In the genomic region with DNA sequence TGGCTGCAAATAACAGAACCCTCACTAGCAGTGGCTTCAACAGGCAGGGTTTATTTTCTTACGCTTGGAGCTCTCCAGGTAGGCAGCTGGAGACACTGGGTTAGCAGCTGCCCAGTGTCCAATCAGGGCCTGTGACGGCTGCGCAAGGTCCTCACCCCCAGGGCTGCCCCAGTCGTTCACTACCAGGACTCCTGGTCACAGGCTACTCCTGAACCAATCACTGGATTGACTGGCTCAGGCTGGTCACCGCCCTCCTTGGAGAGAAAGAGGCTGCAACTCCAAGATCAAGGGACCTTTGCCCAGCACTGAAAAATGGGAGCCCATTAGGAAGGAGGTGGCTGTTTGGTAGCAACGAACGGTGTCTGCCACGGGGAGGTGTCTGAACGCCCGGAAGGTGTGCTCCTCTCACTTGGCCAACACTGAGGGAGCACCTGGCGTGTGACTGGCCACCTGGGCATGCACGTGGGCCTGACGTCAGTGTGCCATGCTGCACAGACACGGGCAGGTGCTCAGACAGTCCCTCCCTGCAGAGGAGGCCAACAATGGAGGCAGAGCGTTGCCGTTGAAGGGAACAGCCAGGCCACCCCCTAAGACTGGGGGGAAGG, we compare ENCODE assay signal across 1 cellular context.
TF ChIP-seq lines count a peak whose summit lies in the region.

No MANE protein-coding gene starts in this region.

TF ChIP-seq in HepG2, 621 proteins besides CTCF, POLR2A, EP300 and RAD21 (continued from another document and continues in another):
- TF ChIP-seq, protein P1, sequence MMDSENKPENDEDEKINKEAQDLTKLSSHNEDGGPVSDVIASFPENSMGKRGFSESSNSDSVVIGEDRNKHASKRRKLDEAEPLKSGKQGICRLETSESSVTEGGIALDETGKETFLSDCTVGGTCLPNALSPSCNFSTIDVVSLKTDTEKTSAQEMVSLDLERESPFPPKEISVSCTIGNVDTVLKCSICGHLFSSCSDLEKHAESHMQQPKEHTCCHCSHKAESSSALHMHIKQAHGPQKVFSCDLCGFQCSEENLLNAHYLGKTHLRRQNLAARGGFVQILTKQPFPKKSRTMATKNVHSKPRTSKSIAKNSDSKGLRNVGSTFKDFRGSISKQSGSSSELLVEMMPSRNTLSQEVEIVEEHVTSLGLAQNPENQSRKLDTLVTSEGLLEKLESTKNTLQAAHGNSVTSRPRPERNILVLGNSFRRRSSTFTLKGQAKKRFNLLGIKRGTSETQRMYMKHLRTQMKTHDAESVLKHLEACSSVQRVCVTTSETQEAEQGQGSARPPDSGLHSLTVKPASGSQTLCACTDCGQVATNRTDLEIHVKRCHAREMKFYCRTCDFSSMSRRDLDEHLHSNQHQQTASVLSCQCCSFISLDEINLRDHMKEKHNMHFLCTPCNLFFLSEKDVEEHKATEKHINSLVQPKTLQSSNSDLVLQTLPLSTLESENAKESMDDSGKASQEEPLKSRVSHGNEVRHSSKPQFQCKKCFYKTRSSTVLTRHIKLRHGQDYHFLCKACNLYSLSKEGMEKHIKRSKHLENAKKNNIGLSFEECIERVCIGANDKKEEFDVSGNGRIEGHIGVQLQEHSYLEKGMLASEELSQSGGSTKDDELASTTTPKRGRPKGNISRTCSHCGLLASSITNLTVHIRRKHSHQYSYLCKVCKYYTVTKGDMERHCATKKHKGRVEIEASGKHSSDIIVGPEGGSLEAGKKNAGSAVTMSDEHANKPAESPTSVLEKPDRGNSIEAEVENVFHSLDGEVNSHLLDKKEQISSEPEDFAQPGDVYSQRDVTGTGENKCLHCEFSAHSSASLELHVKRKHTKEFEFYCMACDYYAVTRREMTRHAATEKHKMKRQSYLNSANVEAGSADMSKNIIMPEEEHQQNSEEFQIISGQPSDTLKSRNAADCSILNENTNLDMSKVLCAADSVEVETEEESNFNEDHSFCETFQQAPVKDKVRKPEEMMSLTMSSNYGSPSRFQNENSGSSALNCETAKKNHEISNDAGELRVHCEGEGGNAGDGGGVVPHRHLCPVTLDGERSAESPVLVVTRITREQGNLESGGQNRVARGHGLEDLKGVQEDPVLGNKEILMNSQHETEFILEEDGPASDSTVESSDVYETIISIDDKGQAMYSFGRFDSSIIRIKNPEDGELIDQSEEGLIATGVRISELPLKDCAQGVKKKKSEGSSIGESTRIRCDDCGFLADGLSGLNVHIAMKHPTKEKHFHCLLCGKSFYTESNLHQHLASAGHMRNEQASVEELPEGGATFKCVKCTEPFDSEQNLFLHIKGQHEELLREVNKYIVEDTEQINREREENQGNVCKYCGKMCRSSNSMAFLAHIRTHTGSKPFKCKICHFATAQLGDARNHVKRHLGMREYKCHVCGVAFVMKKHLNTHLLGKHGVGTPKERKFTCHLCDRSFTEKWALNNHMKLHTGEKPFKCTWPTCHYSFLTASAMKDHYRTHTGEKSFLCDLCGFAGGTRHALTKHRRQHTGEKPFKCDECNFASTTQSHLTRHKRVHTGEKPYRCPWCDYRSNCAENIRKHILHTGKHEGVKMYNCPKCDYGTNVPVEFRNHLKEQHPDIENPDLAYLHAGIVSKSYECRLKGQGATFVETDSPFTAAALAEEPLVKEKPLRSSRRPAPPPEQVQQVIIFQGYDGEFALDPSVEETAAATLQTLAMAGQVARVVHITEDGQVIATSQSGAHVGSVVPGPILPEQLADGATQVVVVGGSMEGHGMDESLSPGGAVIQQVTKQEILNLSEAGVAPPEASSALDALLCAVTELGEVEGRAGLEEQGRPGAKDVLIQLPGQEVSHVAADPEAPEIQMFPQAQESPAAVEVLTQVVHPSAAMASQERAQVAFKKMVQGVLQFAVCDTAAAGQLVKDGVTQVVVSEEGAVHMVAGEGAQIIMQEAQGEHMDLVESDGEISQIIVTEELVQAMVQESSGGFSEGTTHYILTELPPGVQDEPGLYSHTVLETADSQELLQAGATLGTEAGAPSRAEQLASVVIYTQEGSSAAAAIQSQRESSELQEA (CRISPR knock-in tag; IDR thresholded peaks at IDR 0.05; ENCODE audit: not compliant biosample characterization): no peak
- TF ChIP-seq ZNF781 (CRISPR knock-in tag; IDR thresholded peaks at IDR 0.05; ENCODE audit: borderline replicate concordance, not compliant biosample characterization) (no peak), ZNF792 (CRISPR knock-in tag; IDR thresholded peaks at IDR 0.05) (peak; percentile 34; the same call in 1 of the 2 replicates), ZZZ3 (CRISPR knock-in tag; IDR thresholded peaks at IDR 0.05; ENCODE audit: borderline replicate concordance) (no peak), IRX3 (CRISPR knock-in tag; IDR thresholded peaks at IDR 0.05; ENCODE audit: borderline replicate concordance, low read depth) (no peak), YEATS2 (CRISPR knock-in tag; IDR thresholded peaks at IDR 0.05; ENCODE audit: borderline replicate concordance) (no peak), ZNF670 (CRISPR knock-in tag; IDR thresholded peaks at IDR 0.05; ENCODE audit: borderline replicate concordance) (no peak), ZNF326 (CRISPR knock-in tag; IDR thresholded peaks at IDR 0.05; ENCODE audit: borderline replicate concordance) (no peak), EHMT2 (IDR thresholded peaks at IDR 0.05; ENCODE audit: borderline replicate concordance, low read depth, low read length) (no peak), POLR2AphosphoS5 (IDR thresholded peaks at IDR 0.05; ENCODE audit: low read depth, low read length) (peak; percentile 35; the same call in 1 of the 2 replicates), ZNF562 (CRISPR knock-in tag; IDR thresholded peaks at IDR 0.05; ENCODE audit: borderline replicate concordance) (no peak), DNMT1 (CRISPR knock-in tag; IDR thresholded peaks at IDR 0.05) (no peak), ZNF205 (CRISPR knock-in tag; IDR thresholded peaks at IDR 0.05) (0 out of 2 replicates have a peak, but pooled peaks have one; percentile 7), ETV5 (CRISPR knock-in tag; IDR thresholded peaks at IDR 0.05; ENCODE audit: borderline replicate concordance) (0 out of 2 replicates have a peak, but pooled peaks have one; percentile 26), MBNL3 (CRISPR knock-in tag; conservative IDR thresholded peaks at IDR 0.05) (no peak), RARG (CRISPR knock-in tag; IDR thresholded peaks at IDR 0.05; ENCODE audit: low read depth) (no peak), FOXO1 (CRISPR knock-in tag; IDR thresholded peaks at IDR 0.05) (0 out of 2 replicates have a peak, but pooled peaks have one; percentile 25), SP2 (CRISPR knock-in tag; IDR thresholded peaks at IDR 0.05) (peak; percentile 42; the same call in 1 of the 2 replicates), U2AF1 (optimal IDR thresholded peaks at IDR 0.05; ENCODE audit: low read depth, low read length) (no peak), HNRNPUL1 (IDR thresholded peaks at IDR 0.05; ENCODE audit: low read depth, low read length) (no peak), ZNF788 (CRISPR knock-in tag; IDR thresholded peaks at IDR 0.05; ENCODE audit: borderline replicate concordance) (peak; percentile 51; the same call in 1 of the 2 replicates), ZNF460 (CRISPR knock-in tag; IDR thresholded peaks at IDR 0.05; ENCODE audit: borderline replicate concordance) (no peak), FOXA1 (IDR thresholded peaks at IDR 0.05) (no peak), FOXA1 (CRISPR knock-in tag; IDR thresholded peaks at IDR 0.05) (0 out of 2 replicates have a peak, but pooled peaks have one; percentile 25), ZNF251 (CRISPR knock-in tag; IDR thresholded peaks at IDR 0.05) (no peak), ZNF10 (CRISPR knock-in tag; IDR thresholded peaks at IDR 0.05; ENCODE audit: borderline replicate concordance, low read depth) (no peak), JUND (CRISPR knock-in tag; IDR thresholded peaks at IDR 0.05) (no peak), GPN1 (CRISPR knock-in tag; IDR thresholded peaks at IDR 0.05; ENCODE audit: borderline replicate concordance) (no peak), ZNF839 (CRISPR knock-in tag; IDR thresholded peaks at IDR 0.05; ENCODE audit: borderline replicate concordance) (no peak), PHF8 (CRISPR knock-in tag; IDR thresholded peaks at IDR 0.05) (no peak), ZNF3 (CRISPR knock-in tag; IDR thresholded peaks at IDR 0.05) (no peak), ZSCAN12 (CRISPR knock-in tag; IDR thresholded peaks at IDR 0.05) (no peak), ZNF24 (IDR thresholded peaks at IDR 0.05) (no peak), FOXC1 (CRISPR knock-in tag; IDR thresholded peaks at IDR 0.05; ENCODE audit: borderline replicate concordance) (no peak), ARNTL (CRISPR knock-in tag; IDR thresholded peaks at IDR 0.05) (no peak), ELF4 (CRISPR knock-in tag; IDR thresholded peaks at IDR 0.05; ENCODE audit: borderline replicate concordance) (no peak)
- TF ChIP-seq, protein P2, sequence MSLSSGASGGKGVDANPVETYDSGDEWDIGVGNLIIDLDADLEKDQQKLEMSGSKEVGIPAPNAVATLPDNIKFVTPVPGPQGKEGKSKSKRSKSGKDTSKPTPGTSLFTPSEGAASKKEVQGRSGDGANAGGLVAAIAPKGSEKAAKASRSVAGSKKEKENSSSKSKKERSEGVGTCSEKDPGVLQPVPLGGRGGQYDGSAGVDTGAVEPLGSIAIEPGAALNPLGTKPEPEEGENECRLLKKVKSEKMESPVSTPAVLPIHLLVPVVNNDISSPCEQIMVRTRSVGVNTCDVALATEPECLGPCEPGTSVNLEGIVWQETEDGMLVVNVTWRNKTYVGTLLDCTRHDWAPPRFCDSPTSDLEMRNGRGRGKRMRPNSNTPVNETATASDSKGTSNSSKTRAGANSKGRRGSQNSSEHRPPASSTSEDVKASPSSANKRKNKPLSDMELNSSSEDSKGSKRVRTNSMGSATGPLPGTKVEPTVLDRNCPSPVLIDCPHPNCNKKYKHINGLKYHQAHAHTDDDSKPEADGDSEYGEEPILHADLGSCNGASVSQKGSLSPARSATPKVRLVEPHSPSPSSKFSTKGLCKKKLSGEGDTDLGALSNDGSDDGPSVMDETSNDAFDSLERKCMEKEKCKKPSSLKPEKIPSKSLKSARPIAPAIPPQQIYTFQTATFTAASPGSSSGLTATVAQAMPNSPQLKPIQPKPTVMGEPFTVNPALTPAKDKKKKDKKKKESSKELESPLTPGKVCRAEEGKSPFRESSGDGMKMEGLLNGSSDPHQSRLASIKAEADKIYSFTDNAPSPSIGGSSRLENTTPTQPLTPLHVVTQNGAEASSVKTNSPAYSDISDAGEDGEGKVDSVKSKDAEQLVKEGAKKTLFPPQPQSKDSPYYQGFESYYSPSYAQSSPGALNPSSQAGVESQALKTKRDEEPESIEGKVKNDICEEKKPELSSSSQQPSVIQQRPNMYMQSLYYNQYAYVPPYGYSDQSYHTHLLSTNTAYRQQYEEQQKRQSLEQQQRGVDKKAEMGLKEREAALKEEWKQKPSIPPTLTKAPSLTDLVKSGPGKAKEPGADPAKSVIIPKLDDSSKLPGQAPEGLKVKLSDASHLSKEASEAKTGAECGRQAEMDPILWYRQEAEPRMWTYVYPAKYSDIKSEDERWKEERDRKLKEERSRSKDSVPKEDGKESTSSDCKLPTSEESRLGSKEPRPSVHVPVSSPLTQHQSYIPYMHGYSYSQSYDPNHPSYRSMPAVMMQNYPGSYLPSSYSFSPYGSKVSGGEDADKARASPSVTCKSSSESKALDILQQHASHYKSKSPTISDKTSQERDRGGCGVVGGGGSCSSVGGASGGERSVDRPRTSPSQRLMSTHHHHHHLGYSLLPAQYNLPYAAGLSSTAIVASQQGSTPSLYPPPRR (CRISPR knock-in tag; IDR thresholded peaks at IDR 0.05; ENCODE audit: borderline replicate concordance): no peak
- TF ChIP-seq, protein P3, sequence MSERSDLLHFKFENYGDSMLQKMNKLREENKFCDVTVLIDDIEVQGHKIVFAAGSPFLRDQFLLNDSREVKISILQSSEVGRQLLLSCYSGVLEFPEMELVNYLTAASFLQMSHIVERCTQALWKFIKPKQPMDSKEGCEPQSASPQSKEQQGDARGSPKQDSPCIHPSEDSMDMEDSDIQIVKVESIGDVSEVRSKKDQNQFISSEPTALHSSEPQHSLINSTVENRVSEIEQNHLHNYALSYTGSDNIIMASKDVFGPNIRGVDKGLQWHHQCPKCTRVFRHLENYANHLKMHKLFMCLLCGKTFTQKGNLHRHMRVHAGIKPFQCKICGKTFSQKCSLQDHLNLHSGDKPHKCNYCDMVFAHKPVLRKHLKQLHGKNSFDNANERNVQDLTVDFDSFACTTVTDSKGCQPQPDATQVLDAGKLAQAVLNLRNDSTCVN (CRISPR knock-in tag; IDR thresholded peaks at IDR 0.05; ENCODE audit: borderline replicate concordance): no peak
- TF ChIP-seq, protein P4, sequence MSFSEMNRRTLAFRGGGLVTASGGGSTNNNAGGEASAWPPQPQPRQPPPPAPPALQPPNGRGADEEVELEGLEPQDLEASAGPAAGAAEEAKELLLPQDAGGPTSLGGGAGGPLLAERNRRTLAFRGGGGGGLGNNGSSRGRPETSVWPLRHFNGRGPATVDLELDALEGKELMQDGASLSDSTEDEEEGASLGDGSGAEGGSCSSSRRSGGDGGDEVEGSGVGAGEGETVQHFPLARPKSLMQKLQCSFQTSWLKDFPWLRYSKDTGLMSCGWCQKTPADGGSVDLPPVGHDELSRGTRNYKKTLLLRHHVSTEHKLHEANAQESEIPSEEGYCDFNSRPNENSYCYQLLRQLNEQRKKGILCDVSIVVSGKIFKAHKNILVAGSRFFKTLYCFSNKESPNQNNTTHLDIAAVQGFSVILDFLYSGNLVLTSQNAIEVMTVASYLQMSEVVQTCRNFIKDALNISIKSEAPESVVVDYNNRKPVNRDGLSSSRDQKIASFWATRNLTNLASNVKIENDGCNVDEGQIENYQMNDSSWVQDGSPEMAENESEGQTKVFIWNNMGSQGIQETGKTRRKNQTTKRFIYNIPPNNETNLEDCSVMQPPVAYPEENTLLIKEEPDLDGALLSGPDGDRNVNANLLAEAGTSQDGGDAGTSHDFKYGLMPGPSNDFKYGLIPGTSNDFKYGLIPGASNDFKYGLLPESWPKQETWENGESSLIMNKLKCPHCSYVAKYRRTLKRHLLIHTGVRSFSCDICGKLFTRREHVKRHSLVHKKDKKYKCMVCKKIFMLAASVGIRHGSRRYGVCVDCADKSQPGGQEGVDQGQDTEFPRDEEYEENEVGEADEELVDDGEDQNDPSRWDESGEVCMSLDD (CRISPR knock-in tag; IDR thresholded peaks at IDR 0.05; ENCODE audit: borderline replicate concordance): no peak
- TF ChIP-seq, protein P5, sequence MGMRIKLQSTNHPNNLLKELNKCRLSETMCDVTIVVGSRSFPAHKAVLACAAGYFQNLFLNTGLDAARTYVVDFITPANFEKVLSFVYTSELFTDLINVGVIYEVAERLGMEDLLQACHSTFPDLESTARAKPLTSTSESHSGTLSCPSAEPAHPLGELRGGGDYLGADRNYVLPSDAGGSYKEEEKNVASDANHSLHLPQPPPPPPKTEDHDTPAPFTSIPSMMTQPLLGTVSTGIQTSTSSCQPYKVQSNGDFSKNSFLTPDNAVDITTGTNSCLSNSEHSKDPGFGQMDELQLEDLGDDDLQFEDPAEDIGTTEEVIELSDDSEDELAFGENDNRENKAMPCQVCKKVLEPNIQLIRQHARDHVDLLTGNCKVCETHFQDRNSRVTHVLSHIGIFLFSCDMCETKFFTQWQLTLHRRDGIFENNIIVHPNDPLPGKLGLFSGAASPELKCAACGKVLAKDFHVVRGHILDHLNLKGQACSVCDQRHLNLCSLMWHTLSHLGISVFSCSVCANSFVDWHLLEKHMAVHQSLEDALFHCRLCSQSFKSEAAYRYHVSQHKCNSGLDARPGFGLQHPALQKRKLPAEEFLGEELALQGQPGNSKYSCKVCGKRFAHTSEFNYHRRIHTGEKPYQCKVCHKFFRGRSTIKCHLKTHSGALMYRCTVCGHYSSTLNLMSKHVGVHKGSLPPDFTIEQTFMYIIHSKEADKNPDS (CRISPR knock-in tag; IDR thresholded peaks at IDR 0.05): 0 out of 2 replicates have a peak, but pooled peaks have one; percentile 61
- TF ChIP-seq, protein P6, sequence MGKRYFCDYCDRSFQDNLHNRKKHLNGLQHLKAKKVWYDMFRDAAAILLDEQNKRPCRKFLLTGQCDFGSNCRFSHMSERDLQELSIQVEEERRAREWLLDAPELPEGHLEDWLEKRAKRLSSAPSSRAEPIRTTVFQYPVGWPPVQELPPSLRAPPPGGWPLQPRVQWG (CRISPR knock-in tag; IDR thresholded peaks at IDR 0.05; ENCODE audit: borderline replicate concordance, low read depth): no peak
